ENCODE assay signal across 8 cellular contexts in the genomic region with DNA sequence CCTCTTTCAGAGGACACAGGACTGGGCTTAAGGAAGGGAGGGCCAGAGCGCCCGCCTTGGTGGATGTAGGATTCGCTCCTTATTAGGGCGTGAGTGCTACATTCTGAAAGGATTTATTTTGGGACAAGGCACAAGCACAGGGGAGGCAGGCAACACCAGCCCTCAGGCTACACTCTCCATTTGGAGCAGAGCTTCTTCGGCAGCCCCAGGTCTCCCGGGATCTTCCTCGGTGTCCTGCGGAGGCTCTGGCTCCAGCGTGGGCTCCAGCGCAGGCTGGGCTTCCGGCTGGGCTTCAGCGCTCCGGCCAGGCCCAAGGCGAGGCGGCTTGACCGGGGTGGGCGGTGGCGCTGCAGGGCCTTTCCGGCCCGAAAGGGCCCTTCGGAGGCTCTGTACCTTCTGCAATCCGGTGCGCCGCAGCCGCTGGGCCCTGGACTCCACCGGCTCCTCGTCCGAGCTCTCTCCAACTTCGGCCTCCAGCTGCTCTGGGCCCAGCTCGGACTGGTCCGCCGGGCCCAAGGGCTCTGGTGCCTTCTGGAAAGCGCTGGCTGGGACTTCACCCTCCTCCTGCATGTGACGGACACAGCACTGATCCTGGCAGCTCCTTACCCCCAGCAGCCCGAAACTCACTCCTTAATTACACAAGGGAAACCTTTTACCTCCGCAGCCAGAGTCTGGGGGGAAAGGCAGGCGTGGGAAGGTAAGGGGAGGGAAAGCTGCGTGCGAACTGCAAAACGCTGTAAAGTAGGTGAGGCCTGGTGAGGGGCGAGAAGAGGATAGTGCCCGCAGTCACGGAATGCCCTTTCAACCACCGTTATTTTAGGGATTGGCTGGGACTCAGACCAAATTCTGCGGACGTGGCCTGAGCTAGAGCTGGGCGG. TPM values are rescaled to one million over a fixed set of nuclear protein-coding genes. Genes with fewer than 3 reads are reported as not detected.
DNase-seq lines count a peak whose midpoint lies in the region; ATAC-seq lines count a peak whose summit lies in the region.

No MANE protein-coding gene starts in this region.

- peaks cover 36 to 43% (median 37%) of the 10 kb centered on the region in 3 donors for H3K4me1 ChIP-seq in skeletal muscle tissue (ENCODE audit: control insufficient read depth in 3 of 3, insufficient read depth in 3 of 3, low read length in 3 of 3)

- H3K27ac ChIP-seq in adipose tissue (ENCODE audit: low read depth, low read length) (peak overlapping the region; percentile 75), skeletal muscle tissue (ENCODE audit: low read depth, low read length) (peak overlapping the region; percentile 97)

- H3K9me3 ChIP-seq in skeletal muscle tissue (ENCODE audit: control insufficient read depth in 3 of 3, low read length in 3 of 3): no peaks in the 10 kb centered on the region

- peak overlapping the region; percentile 86 to 98 (median 89) for H3K9ac ChIP-seq in skeletal muscle tissue (ENCODE audit: low read depth in 1 of 3, low read length in 3 of 3)

- intact Hi-C loops in left ventricle myocardium superior (cut with micrococcal nuclease): loop anchor here (10.0 kb wide), 1 partner anchor 84 kb away; a partner anchor contains a TSS

- peak; percentile 3 for ATAC-seq in GM19463 (IDR thresholded peaks at IDR 0.05; ENCODE audit: unreplicated experiment)
- peak; percentile 59 for ATAC-seq in left ventricle myocardium superior
- ATAC-seq in HG03469 (IDR thresholded peaks at IDR 0.05; ENCODE audit: unreplicated experiment): no peak
- ATAC-seq in GM19467 (IDR thresholded peaks at IDR 0.05; ENCODE audit: unreplicated experiment): no peak
- no peak for ATAC-seq in GM18498 (IDR thresholded peaks at IDR 0.05; ENCODE audit: unreplicated experiment)

- peaks cover 0 to 3% (median 0%) of the 10 kb centered on the region in 3 donors for H3K36me3 ChIP-seq in skeletal muscle tissue (ENCODE audit: control insufficient read depth in 3 of 3, insufficient read depth in 3 of 3, low read length in 3 of 3)

- 10 to 45% (median 10%) methylated on average over 47 of the region's 47 CpGs for WGBS in adipose tissue, 3 donors

- peak overlapping the region; percentile 83 to 87 (median 85) for H3K4me3 ChIP-seq in skeletal muscle tissue (ENCODE audit: low read length in 3 of 3)

- DNase-seq in left ventricle myocardium superior: peak; percentile 78
- no peak for DNase-seq in activated CD4-positive, alpha-beta T cell treated with anti-CD3 and anti-CD28 coated beads for 1 hour

- H3K27me3 ChIP-seq in skeletal muscle tissue (ENCODE audit: control insufficient read depth in 3 of 3, insufficient read depth in 3 of 3, low read length in 3 of 3): no peaks in the 10 kb centered on the region

RNA-seq across cellular contexts. Expression of a gene that starts 1.1 kb away (rescaled TPM):
- 10 to 100 TPM; 19.8 to 94.6 (median 78.6) TPM for polyA plus RNA-seq in adipose tissue
- 31.1 TPM for total RNA-seq in left ventricle myocardium superior
- 28.2 TPM for total RNA-seq in skeletal muscle tissue

RNA-seq across cellular contexts. Expression of a gene that starts 59.6 kb away (rescaled TPM):
- 1 to 10 TPM in 2 of 3 donors, under 1 TPM in 1; 0.22 to 3.8 (median 2.5) TPM for polyA plus RNA-seq in adipose tissue
- total RNA-seq in left ventricle myocardium superior: not detected
- total RNA-seq in skeletal muscle tissue: not detected

Comparison
In these comparisons a context has a peak if more than half of its experiments do, and no peak if none do; other contexts are left out.
1. ATAC-seq: peak in GM19463 (single experiment) and left ventricle myocardium superior (single experiment); none in HG03469 (single experiment), GM19467 (single experiment) and GM18498 (single experiment).